In the genomic region with DNA sequence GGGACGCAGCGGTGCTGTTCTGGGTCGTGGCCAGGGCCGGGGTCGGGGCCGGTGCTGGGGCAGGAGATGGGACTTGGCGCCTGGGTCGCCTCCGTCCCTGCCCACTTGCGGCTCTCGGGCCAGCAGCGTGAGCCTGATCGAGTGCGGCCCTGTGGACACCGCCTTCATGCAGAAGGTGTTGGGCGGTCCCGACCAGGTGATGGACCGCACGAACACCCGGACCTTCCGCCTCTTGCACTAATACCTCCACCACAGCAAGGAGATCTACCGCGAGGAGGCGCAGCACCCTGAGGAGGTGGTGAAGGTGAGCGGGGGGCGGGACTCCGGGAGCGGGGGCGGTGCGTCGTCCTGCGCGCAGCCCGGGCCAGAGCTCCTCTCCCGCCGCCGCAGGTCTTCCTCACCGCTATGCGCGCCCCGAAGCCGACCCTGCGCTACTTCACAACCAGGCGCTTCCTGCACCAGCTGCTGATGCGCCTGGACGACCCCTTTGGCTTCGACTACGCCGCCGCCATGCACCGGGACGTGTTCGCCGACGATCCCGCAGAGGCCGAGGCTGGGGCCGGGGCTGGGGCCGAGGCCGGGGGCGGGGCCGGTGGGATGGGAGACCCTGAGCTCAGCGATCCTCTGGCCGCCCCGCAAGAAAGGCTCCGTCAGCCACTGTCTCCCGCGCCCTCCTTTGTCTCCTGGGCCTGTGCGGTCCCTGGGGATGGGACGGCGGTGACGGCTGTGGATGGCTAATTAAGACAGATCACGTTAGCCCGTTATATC, we compare ENCODE assay signal across 8 cellular contexts. TPM values are rescaled to one million over a fixed set of nuclear protein-coding genes. Genes with fewer than 3 reads are reported as not detected.
DNase-seq lines count a peak whose midpoint lies in the region; ATAC-seq and TF ChIP-seq lines count a peak whose summit lies in the region.

No MANE protein-coding gene starts in this region.

- no peaks in the 10 kb centered on the region; the same call in 1 of the 2 replicates for H3K36me3 Mint-ChIP-seq in WTC11
- peaks cover 9% of the 10 kb centered on the region for H3K36me3 Mint-ChIP-seq in central memory CD8-positive, alpha-beta T cell (ENCODE audit: insufficient read depth)
- H3K36me3 Mint-ChIP-seq in stimulated activated effector memory CD8-positive, alpha-beta T cell treated with anti-CD3 and anti-CD28 coated beads, Interleukin-12 subunit alpha, Interleukin-12 subunit beta, amount 100 ng/mL, for 72 hours, result no peaks in the 10 kb centered on the region

- peak overlapping the region; percentile 81 for H3K56ac ChIP-seq in mesendoderm (ENCODE audit: low read length)

- no peak overlapping the region for H2BK5ac ChIP-seq in mesendoderm (ENCODE audit: low read length)

- no peak overlapping the region for H3K4ac ChIP-seq in mesendoderm (ENCODE audit: low read depth, low read length)

- peak overlapping the region; percentile 59 for H3K4me3 Mint-ChIP-seq in WTC11
- H3K4me3 Mint-ChIP-seq in central memory CD8-positive, alpha-beta T cell, result no peak overlapping the region
- peak overlapping the region; percentile 34 for H3K4me3 Mint-ChIP-seq in stimulated activated effector memory CD8-positive, alpha-beta T cell treated with anti-CD3 and anti-CD28 coated beads, Interleukin-12 subunit alpha, Interleukin-12 subunit beta, amount 100 ng/mL, for 72 hours

- H3K4me1 ChIP-seq in HUES64 (ENCODE audit: insufficient read depth, low read length), result no peaks in the 10 kb centered on the region
- no peaks in the 10 kb centered on the region for H3K4me1 ChIP-seq in mesendoderm (ENCODE audit: control insufficient read depth, low read depth, low read length)

- POLR2A ChIA-PET in WTC11 (lab: Charles Lee), result interaction anchor here (0.5 to 2.0 kb wide), 7 partner anchors 12 to 251 kb away, joined by 3 to 15 read pairs (median 3); partner anchors contain the start of gene NAGLU

- no peak overlapping the region for H4K8ac ChIP-seq in mesendoderm (ENCODE audit: low read depth, low read length)

- H3K9me3 Mint-ChIP-seq in WTC11, result no peaks in the 10 kb centered on the region
- no peaks in the 10 kb centered on the region for H3K9me3 Mint-ChIP-seq in central memory CD8-positive, alpha-beta T cell
- H3K9me3 Mint-ChIP-seq in stimulated activated effector memory CD8-positive, alpha-beta T cell treated with anti-CD3 and anti-CD28 coated beads, Interleukin-12 subunit alpha, Interleukin-12 subunit beta, amount 100 ng/mL, for 72 hours, result no peaks in the 10 kb centered on the region

- no peaks in the 10 kb centered on the region for H3K79me2 ChIP-seq in mesendoderm (ENCODE audit: control insufficient read depth, insufficient read depth, low read length)

- no peak overlapping the region for H3K27ac Mint-ChIP-seq in WTC11
- no peak overlapping the region for H3K27ac Mint-ChIP-seq in central memory CD8-positive, alpha-beta T cell (ENCODE audit: low read depth)
- no peak overlapping the region for H3K27ac Mint-ChIP-seq in stimulated activated effector memory CD8-positive, alpha-beta T cell treated with anti-CD3 and anti-CD28 coated beads, Interleukin-12 subunit alpha, Interleukin-12 subunit beta, amount 100 ng/mL, for 72 hours

- CTCF ChIA-PET in WTC11 (lab: Charles Lee), result interaction anchor here (0.6 to 3.0 kb wide), 35 partner anchors 10 to 663 kb away, joined by 3 to 65 read pairs (median 5); partner anchors contain the start of genes BECN1, CAVIN1, CNTNAP1 and KAT2A

- H2AK5ac ChIP-seq in mesendoderm (ENCODE audit: low read length), result no peak overlapping the region

- DNase-seq in WTC11 (ENCODE audit: low spot score), result peak; percentile 97
- peak; percentile 40 to 61 for DNase-seq in central memory CD8-positive, alpha-beta T cell (ENCODE audit: low spot score in 2 of 2)
- peak; percentile 94 for DNase-seq in mesendoderm
- DNase-seq in stimulated activated effector memory CD8-positive, alpha-beta T cell treated with anti-CD3 and anti-CD28 coated beads, Interleukin-12 subunit alpha, Interleukin-12 subunit beta, amount 100 ng/mL, for 72 hours (ENCODE audit: low spot score in 2 of 2), result peak; percentile 57 to 78
- no peak for DNase-seq in LoVo (ENCODE audit: low spot score)

- H3K27me3 Mint-ChIP-seq in WTC11 (ENCODE audit: low read depth), result peaks cover 2% of the 10 kb centered on the region; the same call in 1 of the 2 replicates
- no peaks in the 10 kb centered on the region for H3K27me3 Mint-ChIP-seq in central memory CD8-positive, alpha-beta T cell

- no peaks in the 10 kb centered on the region for H3K27me3 ChIP-seq in HUES64 (ENCODE audit: insufficient read depth, low read length)
- no peaks in the 10 kb centered on the region for H3K27me3 ChIP-seq in mesendoderm (ENCODE audit: insufficient read depth, low read length, poor library complexity)

- no peak overlapping the region for H3K23ac ChIP-seq in mesendoderm (ENCODE audit: low read length)

- H2BK120ac ChIP-seq in mesendoderm (ENCODE audit: low read depth, low read length), result no peak overlapping the region

- peaks cover 15% of the 10 kb centered on the region for H3K4me1 Mint-ChIP-seq in WTC11
- H3K4me1 Mint-ChIP-seq in central memory CD8-positive, alpha-beta T cell, result peaks cover 16% of the 10 kb centered on the region
- peaks cover 11% of the 10 kb centered on the region for H3K4me1 Mint-ChIP-seq in stimulated activated effector memory CD8-positive, alpha-beta T cell treated with anti-CD3 and anti-CD28 coated beads, Interleukin-12 subunit alpha, Interleukin-12 subunit beta, amount 100 ng/mL, for 72 hours

- no peak overlapping the region for H2BK15ac ChIP-seq in mesendoderm (replicated peaks; ENCODE audit: low read depth)

- H3K4me3 ChIP-seq in HUES64 (ENCODE audit: low read length) (peak overlapping the region; percentile 59), mesendoderm (ENCODE audit: low read length) (no peak overlapping the region)

- peak overlapping the region; percentile 63 for H3K4me2 ChIP-seq in mesendoderm (ENCODE audit: low read length)

- H3K9me3 ChIP-seq in HUES64 (ENCODE audit: insufficient read depth, low read depth, low read length), result no peaks in the 10 kb centered on the region

- no peak; the same call in 1 of the 2 replicates for TF ChIP-seq CTCF in WTC11 (IDR thresholded peaks at IDR 0.05)

- WGBS in HUES64, result 7% methylated on average over 73 of the region's 74 CpGs
- WGBS in mesendoderm (ENCODE audit: extremely low coverage, insufficient coverage, low lambda C conversion rate), result no CpG with 5 or more reads among the region's 74 CpGs

- no peaks in the 10 kb centered on the region for H3K79me1 ChIP-seq in mesendoderm (ENCODE audit: low read length)

- ATAC-seq in GM18520 (IDR thresholded peaks at IDR 0.05; ENCODE audit: unreplicated experiment) (peak; percentile 45), WTC11 (peak; percentile 87), HG03196 (IDR thresholded peaks at IDR 0.05; ENCODE audit: unreplicated experiment) (no peak)
- ATAC-seq in central memory CD8-positive, alpha-beta T cell (replicated peaks; ENCODE audit: extremely low read depth, poor library complexity, severe bottlenecking), result peak; percentile 73
- ATAC-seq in stimulated activated effector memory CD8-positive, alpha-beta T cell treated with anti-CD3 and anti-CD28 coated beads, Interleukin-12 subunit alpha, Interleukin-12 subunit beta, amount 100 ng/mL, for 72 hours, result peak; percentile 85

- H3K36me3 ChIP-seq in HUES64 (ENCODE audit: insufficient read depth, low read length) (peaks cover 8% of the 10 kb centered on the region; the same call in 1 of the 2 replicates), mesendoderm (ENCODE audit: control insufficient read depth, insufficient read depth, low read length) (no peaks in the 10 kb centered on the region)

- no peak overlapping the region for H4K5ac ChIP-seq in mesendoderm (ENCODE audit: low read length)

- H3K9ac ChIP-seq in HUES64 (ENCODE audit: low read depth, low read length), result peak overlapping the region; percentile 55; the same call in 1 of the 2 replicates
- H3K9ac ChIP-seq in mesendoderm (ENCODE audit: low read length), result peak overlapping the region; percentile 56

- H3K18ac ChIP-seq in mesendoderm (ENCODE audit: low read length), result no peak overlapping the region

- H3K27ac ChIP-seq in HUES64 (ENCODE audit: low read depth, low read length) (peak overlapping the region; percentile 74; the same call in 1 of the 2 replicates), mesendoderm (ENCODE audit: low read depth, low read length) (no peak overlapping the region)

TF ChIP-seq in WTC11, 78 proteins besides CTCF, POLR2A, EP300 and RAD21 (continues in another document):
- TF ChIP-seq RORB (CRISPR knock-in tag; IDR thresholded peaks at IDR 0.05), result no peak
- no peak for TF ChIP-seq GRHL2 (CRISPR knock-in tag; IDR thresholded peaks at IDR 0.05; ENCODE audit: insufficient replicate concordance, severe bottlenecking)
- TF ChIP-seq ZNF138 (CRISPR knock-in tag; conservative IDR thresholded peaks at IDR 0.05), result 0 out of 2 replicates have a peak, but pooled peaks have one; percentile 42
- TF ChIP-seq, protein P1, sequence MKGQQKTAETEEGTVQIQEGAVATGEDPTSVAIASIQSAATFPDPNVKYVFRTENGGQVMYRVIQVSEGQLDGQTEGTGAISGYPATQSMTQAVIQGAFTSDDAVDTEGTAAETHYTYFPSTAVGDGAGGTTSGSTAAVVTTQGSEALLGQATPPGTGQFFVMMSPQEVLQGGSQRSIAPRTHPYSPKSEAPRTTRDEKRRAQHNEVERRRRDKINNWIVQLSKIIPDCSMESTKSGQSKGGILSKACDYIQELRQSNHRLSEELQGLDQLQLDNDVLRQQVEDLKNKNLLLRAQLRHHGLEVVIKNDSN (CRISPR knock-in tag; IDR thresholded peaks at IDR 0.05), result no peak

RNA-seq across cellular contexts. Expression of gene HSD17B1, which starts 4.5 kb away (rescaled TPM):
- 0.55 TPM for polyA plus RNA-seq in HUES64 (2013, experiment 1 of 2)
- 0.63 TPM for polyA plus RNA-seq in HUES64 (2013, experiment 2 of 2)
- 1.5 to 1.6 TPM (median 1.5 TPM) in 3 replicates for total RNA-seq in WTC11 (2021)
- polyA plus RNA-seq in mesendoderm (2013, experiment 1 of 2), result 0.59 TPM
- polyA plus RNA-seq in mesendoderm (2013, experiment 2 of 2), result 0.67 TPM

RNA-seq across cellular contexts. Expression of gene NAGLU, which starts 12.2 kb away (rescaled TPM):
- 13.7 TPM for polyA plus RNA-seq in HUES64 (2013, experiment 1 of 2)
- polyA plus RNA-seq in HUES64 (2013, experiment 2 of 2), result 12.4 TPM
- 28.9 to 39.3 TPM (median 30.4 TPM) in 3 replicates for total RNA-seq in WTC11 (2021)
- polyA plus RNA-seq in mesendoderm (2013, experiment 1 of 2), result 9.6 TPM
- polyA plus RNA-seq in mesendoderm (2013, experiment 2 of 2), result 9.0 TPM

RNA-seq across cellular contexts. Expression of gene COASY, which starts 13.7 kb away (rescaled TPM):
- polyA plus RNA-seq in HUES64 (2013, experiment 1 of 2), result 54.2 TPM
- polyA plus RNA-seq in HUES64 (2013, experiment 2 of 2), result 54.0 TPM
- 106 to 131 TPM (median 113 TPM) in 3 replicates for total RNA-seq in WTC11 (2021)
- 113 TPM for polyA plus RNA-seq in mesendoderm (2013, experiment 1 of 2)
- 116 TPM for polyA plus RNA-seq in mesendoderm (2013, experiment 2 of 2)

RNA-seq across cellular contexts. Expression of gene MLX, which starts 18.6 kb away (rescaled TPM):
- polyA plus RNA-seq in HUES64 (2013, experiment 1 of 2), result 31.6 TPM
- 31.6 TPM for polyA plus RNA-seq in HUES64 (2013, experiment 2 of 2)
- 26.9 to 34.9 TPM (median 30.1 TPM) in 3 replicates for total RNA-seq in WTC11 (2021)
- polyA plus RNA-seq in mesendoderm (2013, experiment 1 of 2), result 47.9 TPM
- polyA plus RNA-seq in mesendoderm (2013, experiment 2 of 2), result 45.7 TPM

RNA-seq across cellular contexts. Expression of gene PSMC3IP, which starts 29.3 kb away (rescaled TPM):
- 24.7 TPM for polyA plus RNA-seq in HUES64 (2013, experiment 1 of 2)
- polyA plus RNA-seq in HUES64 (2013, experiment 2 of 2), result 22.4 TPM
- total RNA-seq in WTC11 (2021), result 20.1 to 23.3 TPM (median 21.6 TPM) in 3 replicates
- polyA plus RNA-seq in mesendoderm (2013, experiment 1 of 2), result 26.0 TPM
- 26.0 TPM for polyA plus RNA-seq in mesendoderm (2013, experiment 2 of 2)
